8 cellular contexts compared by ENCODE assay signal in genomic region chr9:120928015-120928719, GRCh38. TPM values are rescaled to one million over a fixed set of nuclear protein-coding genes. Genes with fewer than 3 reads are reported as not detected.
DNase-seq lines count a peak whose midpoint lies in the region; ATAC-seq and TF ChIP-seq lines count a peak whose summit lies in the region.

No MANE protein-coding gene starts in this region.

- intact Hi-C loops in spleen (cut with DNase I; ENCODE audit: low total_unique reads), result no loop called here

- H3K27me3 Mint-ChIP-seq in CD4-positive, CD25-positive, alpha-beta regulatory T cell, result no peaks in the 10 kb centered on the region

- H3K9me3 ChIP-seq in CD4-positive, CD25-positive, alpha-beta regulatory T cell (ENCODE audit: control insufficient read depth in 2 of 2, low read length in 2 of 2), result no peaks in the 10 kb centered on the region
- H3K9me3 ChIP-seq in iPS-18c (ENCODE audit: control insufficient read depth, insufficient read depth, low read length), result no peaks in the 10 kb centered on the region
- H3K9me3 ChIP-seq in spleen, result no peaks in the 10 kb centered on the region

- peaks cover 25% of the 10 kb centered on the region for H3K36me3 Mint-ChIP-seq in CD4-positive, CD25-positive, alpha-beta regulatory T cell

- H3K27me3 ChIP-seq in CD4-positive, CD25-positive, alpha-beta regulatory T cell (ENCODE audit: control insufficient read depth, insufficient read depth, low read length), result no peaks in the 10 kb centered on the region
- no peaks in the 10 kb centered on the region for H3K27me3 ChIP-seq in spleen (replicated peaks in 1 of 7)

- peak in 1 of 3 donors; percentile 60 for DNase-seq in CD4-positive, CD25-positive, alpha-beta regulatory T cell
- DNase-seq in HT-29 (ENCODE audit: low spot score) (peak; percentile 46), spleen (peak; percentile 85), NCI-H1436 treated with DMSO at 0.1 percent for 48 hours (lab: John Stamatoyannopoulos, UW) (no peak), OCI-M2 (lab: John Stamatoyannopoulos, UW; ENCODE audit: unreplicated experiment) (no peak)

- H3K4me3 ChIP-seq in CD4-positive, CD25-positive, alpha-beta regulatory T cell (ENCODE audit: low read depth, low read length), result peak overlapping the region; percentile 96
- H3K4me3 ChIP-seq in iPS-18c (ENCODE audit: insufficient read depth, low read depth, low read length) (peak overlapping the region; percentile 72), spleen (peak overlapping the region; percentile 54 to 82 (median 69))

- peaks cover 96% of the 10 kb centered on the region for H3K4me1 ChIP-seq in CD4-positive, CD25-positive, alpha-beta regulatory T cell (ENCODE audit: control insufficient read depth, insufficient read depth, low read length, poor library complexity, severe bottlenecking)
- peaks cover 65 to 100% (median 86%) of the 10 kb centered on the region in 6 donors for H3K4me1 ChIP-seq in spleen

- no peaks in the 10 kb centered on the region for H3K9me3 Mint-ChIP-seq in CD4-positive, CD25-positive, alpha-beta regulatory T cell

- H3K27ac ChIP-seq in CD4-positive, CD25-positive, alpha-beta regulatory T cell (ENCODE audit: insufficient read depth, low read length, poor library complexity, severe bottlenecking), result peak overlapping the region; percentile 99
- H3K27ac ChIP-seq in angular gyrus (ENCODE audit: low read depth, low read length) (peak overlapping the region; percentile 31), spleen (peak overlapping the region; percentile 92 to 96 (median 95))

- peak overlapping the region; percentile 95 to 99 (median 95) for H3K4me3 Mint-ChIP-seq in CD4-positive, CD25-positive, alpha-beta regulatory T cell

- 12 to 21% (median 16%) methylated on average over 25 to 31 of the region's 31 CpGs for WGBS in spleen, 5 donors

- H3K4me1 Mint-ChIP-seq in CD4-positive, CD25-positive, alpha-beta regulatory T cell, result peaks cover 8 to 81% (median 50%) of the 10 kb centered on the region in 4 donors

- H3K36me3 ChIP-seq in CD4-positive, CD25-positive, alpha-beta regulatory T cell (ENCODE audit: control insufficient read depth, insufficient read depth, low read length), result peaks cover 9% of the 10 kb centered on the region
- H3K36me3 ChIP-seq in spleen, result peaks cover 0 to 6% (median 0%) of the 10 kb centered on the region in 6 donors

- no peak for TF ChIP-seq CTCF in spleen (IDR thresholded peaks at IDR 0.05 in 8 of 11, conservative IDR thresholded peaks at IDR 0.05 in 3 of 11)

- no peak for TF ChIP-seq POLR2A in spleen (IDR thresholded peaks at IDR 0.05)

- no peak for ATAC-seq in CD4-positive, CD25-positive, alpha-beta regulatory T cell (ENCODE audit: low read depth in 2 of 2)
- no peak for ATAC-seq in GM21825 (IDR thresholded peaks at IDR 0.05; ENCODE audit: unreplicated experiment)

- peak overlapping the region; percentile 95 to 100 (median 97) for H3K27ac Mint-ChIP-seq in CD4-positive, CD25-positive, alpha-beta regulatory T cell

RNA-seq across cellular contexts. Expression of gene TRAF1, which starts 1.6 kb away (rescaled TPM):
- total RNA-seq in CD4-positive, CD25-positive, alpha-beta regulatory T cell, result 167 TPM
- polyA plus RNA-seq in CD4-positive, CD25-positive, alpha-beta regulatory T cell, result 10 to 100 TPM; 13.5 to 18.7 (median 16.5) TPM
- 0.41 and 0.73 TPM in 2 replicates for total RNA-seq in HT-29 (2014; rRNA removed; shearing (Covaris generic))
- total RNA-seq in spleen, result 10 to 100 TPM; 11.9 to 29.2 (median 22.4) TPM
- polyA plus RNA-seq in spleen, result 10 to 100 TPM in 2 of 3 donors, 1 to 10 TPM in 1; 8.6 to 13.0 (median 10.2) TPM

RNA-seq across cellular contexts. Expression of gene PHF19, which starts 51.2 kb away (rescaled TPM):
- 149 TPM for total RNA-seq in CD4-positive, CD25-positive, alpha-beta regulatory T cell
- 10 to 100 TPM; 21.4 to 43.2 (median 31.9) TPM for polyA plus RNA-seq in CD4-positive, CD25-positive, alpha-beta regulatory T cell
- 100 and 106 TPM in 2 replicates for total RNA-seq in HT-29 (2014; rRNA removed; shearing (Covaris generic))
- total RNA-seq in spleen, result 10 to 100 TPM; 33.4 to 53.0 (median 40.5) TPM
- polyA plus RNA-seq in spleen, result 10 to 100 TPM; 12.6 to 29.4 (median 27.7) TPM

Comparison
In these comparisons a context has a peak if more than half of its experiments do, and no peak if none do; other contexts are left out.
1. DNase-seq: peak in HT-29 (single experiment) and spleen (single experiment); none in NCI-H1436 treated with DMSO at 0.1 percent for 48 hours (single experiment) and OCI-M2 (single experiment).
2. H3K27ac ChIP-seq: peak in every context shown above with its lines; median percentile 99 in CD4-positive, CD25-positive, alpha-beta regulatory T cell; 95 in spleen; 31 in angular gyrus.
3. Peak in every context shown above with its lines, with median percentiles within 50 percentile points of each other: H3K4me3 ChIP-seq.